In the genomic region with DNA sequence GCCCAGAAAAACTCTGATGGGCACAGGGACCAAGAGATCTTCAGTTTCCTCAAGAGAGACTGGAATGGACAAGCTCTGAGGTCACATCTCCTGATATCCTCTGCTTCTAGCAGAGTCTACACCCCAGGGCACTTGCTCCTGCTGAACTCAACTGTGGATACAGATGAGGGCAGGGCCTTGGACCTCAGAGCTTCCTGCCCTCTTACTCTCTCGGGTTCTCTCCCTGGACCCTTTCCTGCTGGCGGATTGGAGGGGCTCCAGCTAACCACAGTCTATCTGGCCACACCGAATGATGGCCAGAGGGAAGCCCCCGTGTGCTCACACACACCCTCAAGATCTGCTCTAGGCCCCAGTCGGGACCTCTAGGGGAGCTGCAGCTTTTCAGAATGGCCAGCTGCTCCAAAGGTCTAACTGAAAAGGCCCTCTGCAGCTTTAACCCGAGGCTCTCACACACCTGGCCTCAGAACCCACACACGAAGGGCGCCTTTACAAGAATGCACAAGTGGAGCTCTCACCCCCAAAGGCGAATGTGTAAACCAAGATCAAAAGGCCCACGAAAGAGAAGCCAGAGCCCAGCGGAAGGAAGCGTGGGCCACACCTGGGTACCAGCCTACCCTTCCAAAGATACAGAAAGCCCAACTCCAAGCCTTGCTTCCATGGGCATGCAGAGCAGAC, we compare ENCODE assay signal across 10 cellular contexts.
DNase-seq lines count a peak whose midpoint lies in the region; ATAC-seq and TF ChIP-seq lines count a peak whose summit lies in the region.
"Had no signal": no experiment of that assay in that cellular context is flagged by ENCODE, and none has a peak within 500 bp of the region (broad histone marks: within the 10 kb centered on the region; RNA-seq: fewer than 3 reads in every experiment).

No MANE protein-coding gene starts in this region.

- H3K27ac ChIP-seq in CD4-positive, CD25-positive, alpha-beta regulatory T cell (ENCODE audit: insufficient read depth, low read length, poor library complexity, severe bottlenecking): peak overlapping the region; percentile 73
- H3K27ac ChIP-seq in adrenal gland: peak overlapping the region in 3 of 5 donors; percentile 38 to 82 (median 79)

- intact Hi-C loops in adrenal gland (cut with DNase I): no loop called here

- peaks cover 93% of the 10 kb centered on the region for H3K4me1 ChIP-seq in CD4-positive, CD25-positive, alpha-beta regulatory T cell (ENCODE audit: control insufficient read depth, insufficient read depth, low read length, poor library complexity, severe bottlenecking)
- peaks cover 52 to 86% of the 10 kb centered on the region in 2 donors for H3K4me1 ChIP-seq in adrenal gland (replicated peaks in 1 of 2)

- peak overlapping the region; percentile 73 for H3K4me3 ChIP-seq in CD4-positive, CD25-positive, alpha-beta regulatory T cell (ENCODE audit: low read depth, low read length)
- H3K4me3 ChIP-seq in adrenal gland: no peak overlapping the region
- H3K4me3 ChIP-seq: hepatocyte had no signal

- peak overlapping the region; percentile 98 to 99 (median 98) for H3K27ac Mint-ChIP-seq in CD4-positive, CD25-positive, alpha-beta regulatory T cell
- peak overlapping the region; percentile 64 to 92 (median 84) for H3K27ac Mint-ChIP-seq in nephron

- no peaks in the 10 kb centered on the region for H3K27me3 ChIP-seq in CD4-positive, CD25-positive, alpha-beta regulatory T cell (ENCODE audit: control insufficient read depth, insufficient read depth, low read length)
- H3K27me3 ChIP-seq in adrenal gland: no peaks in the 10 kb centered on the region
- H3K27me3 ChIP-seq: hepatocyte had no signal

- H3K36me3 Mint-ChIP-seq in CD4-positive, CD25-positive, alpha-beta regulatory T cell: peaks cover 40% of the 10 kb centered on the region
- H3K36me3 Mint-ChIP-seq in nephron (ENCODE audit: low read depth): peaks cover 24% of the 10 kb centered on the region

- ATAC-seq in CD4-positive, CD25-positive, alpha-beta regulatory T cell (ENCODE audit: low read depth in 2 of 2): peak; percentile 77 to 86

- peaks cover 31 to 96% (median 75%) of the 10 kb centered on the region in 4 donors for H3K4me1 Mint-ChIP-seq in CD4-positive, CD25-positive, alpha-beta regulatory T cell
- H3K4me1 Mint-ChIP-seq in nephron: peaks cover 57% of the 10 kb centered on the region

- peaks cover 40% of the 10 kb centered on the region for H3K36me3 ChIP-seq in CD4-positive, CD25-positive, alpha-beta regulatory T cell (ENCODE audit: control insufficient read depth, insufficient read depth, low read length)
- peaks cover 0 to 14% of the 10 kb centered on the region in 2 donors for H3K36me3 ChIP-seq in adrenal gland (replicated peaks in 1 of 2)

- H3K27me3 Mint-ChIP-seq in CD4-positive, CD25-positive, alpha-beta regulatory T cell: peaks cover 4% of the 10 kb centered on the region
- H3K27me3 Mint-ChIP-seq in nephron (ENCODE audit: low read depth): peaks cover 3% of the 10 kb centered on the region

- H3K4me3 Mint-ChIP-seq in CD4-positive, CD25-positive, alpha-beta regulatory T cell: peak overlapping the region; percentile 70 to 86 (median 81)
- no peak overlapping the region for H3K4me3 Mint-ChIP-seq in nephron

- no peak for TF ChIP-seq CTCF in adrenal gland (IDR thresholded peaks at IDR 0.05)
- TF ChIP-seq CTCF in nephron (IDR thresholded peaks at IDR 0.05; ENCODE audit: unreplicated experiment in 3 of 3): no peak

- no peaks in the 10 kb centered on the region for H3K9me3 Mint-ChIP-seq in CD4-positive, CD25-positive, alpha-beta regulatory T cell
- H3K9me3 Mint-ChIP-seq in nephron: no peaks in the 10 kb centered on the region

- TF ChIP-seq POLR2A in adrenal gland (IDR thresholded peaks at IDR 0.05) (no peak), erythroblast (IDR thresholded peaks at IDR 0.05; ENCODE audit: low read length) (no peak)

- H3K9me3 ChIP-seq in CD4-positive, CD25-positive, alpha-beta regulatory T cell (ENCODE audit: control insufficient read depth in 2 of 2, low read length in 2 of 2): no peaks in the 10 kb centered on the region
- no peaks in the 10 kb centered on the region for H3K9me3 ChIP-seq in adrenal gland (replicated peaks in 1 of 3)

- peak; percentile 21 to 87 (median 69) for DNase-seq in CD4-positive, CD25-positive, alpha-beta regulatory T cell
- DNase-seq in T-helper 2 cell (peak in 3 of 5 experiments; percentile 45 to 76 (median 69)), adrenal gland (no peak), COLO668 (lab: John Stamatoyannopoulos, UW; ENCODE audit: unreplicated experiment) (no peak), RKO (ENCODE audit: low spot score) (no peak), erythroblast (lab: John Stamatoyannopoulos, UW) (no peak), inferior parietal cortex (ENCODE audit: extremely low spot score) (no peak)
- DNase-seq: occipital lobe had no signal

- WGBS in adrenal gland, 4 donors: 75 to 88% (median 81%) methylated on average over 8 to 12 of the region's 12 CpGs

Comparison
In these comparisons a context has a peak if more than half of its experiments do, and no peak if none do; other contexts are left out.
1. DNase-seq: peak in CD4-positive, CD25-positive, alpha-beta regulatory T cell (3 of 3) and T-helper 2 cell (3 of 5); none in adrenal gland (0 of 7), COLO668 (single experiment), RKO (single experiment), erythroblast (0 of 2) and inferior parietal cortex (single experiment).
2. H3K4me3 Mint-ChIP-seq: peak in CD4-positive, CD25-positive, alpha-beta regulatory T cell (4 of 4); none in nephron (0 of 3).